In genomic region chr11:18731949-18732821, GRCh38 we compare ENCODE assay signal across 8 cellular contexts. TPM values are rescaled to one million over a fixed set of nuclear protein-coding genes. Genes with fewer than 3 reads are reported as not detected.
DNase-seq lines count a peak whose midpoint lies in the region; ATAC-seq and TF ChIP-seq lines count a peak whose summit lies in the region.

No MANE protein-coding gene starts in this region.

- no peaks in the 10 kb centered on the region for H3K36me3 Mint-ChIP-seq in activated naive CD4-positive, alpha-beta T cell treated with anti-CD3 and anti-CD28 coated beads, Interleukin-2, amount 50 U/mL, for 72 hours

- peak; percentile 51 for DNase-seq in NCI-H345 (lab: John Stamatoyannopoulos, UW)
- no peak for DNase-seq in NCI-H345 treated with DMSO at 0.1 percent for 48 hours (lab: John Stamatoyannopoulos, UW; ENCODE audit: unreplicated experiment)
- peak; percentile 38 for DNase-seq in SKM-1 (lab: John Stamatoyannopoulos, UW; ENCODE audit: unreplicated experiment)
- peak in 1 of 2 donors; percentile 74 for DNase-seq in activated naive CD4-positive, alpha-beta T cell treated with anti-CD3 and anti-CD28 coated beads, Interleukin-2, amount 50 U/mL, for 72 hours (ENCODE audit: low spot score in 2 of 2)
- DNase-seq in left cardiac atrium, result peak; percentile 43
- DNase-seq in retinal pigment epithelial cell (ENCODE audit: low read depth), result no peak

- no peak overlapping the region for H3K27ac Mint-ChIP-seq in activated naive CD4-positive, alpha-beta T cell treated with anti-CD3 and anti-CD28 coated beads, Interleukin-2, amount 50 U/mL, for 72 hours

- TF ChIP-seq CTCF in retinal pigment epithelial cell (conservative IDR thresholded peaks at IDR 0.05; ENCODE audit: low read depth, low read length), result peak; percentile 100

- no peaks in the 10 kb centered on the region for H3K9me3 Mint-ChIP-seq in activated naive CD4-positive, alpha-beta T cell treated with anti-CD3 and anti-CD28 coated beads, Interleukin-2, amount 50 U/mL, for 72 hours

- ATAC-seq in HG03175 (IDR thresholded peaks at IDR 0.05; ENCODE audit: unreplicated experiment) (peak; percentile 73), left cardiac atrium (peak; percentile 43 to 76), GM21360 (IDR thresholded peaks at IDR 0.05; ENCODE audit: unreplicated experiment) (no peak)
- peak; percentile 74 to 75 for ATAC-seq in activated naive CD4-positive, alpha-beta T cell treated with anti-CD3 and anti-CD28 coated beads, Interleukin-2, amount 50 U/mL, for 72 hours

- intact Hi-C loops in left cardiac atrium (cut with DNase I), result loop anchor here in 1 of 2 donors (10.0 kb wide), 2 partner anchors 187 to 617 kb away; no protein-coding TSS in a partner anchor

- no peak overlapping the region for H3K4me3 ChIP-seq in retinal pigment epithelial cell (ENCODE audit: low read length)

RNA-seq across cellular contexts. Expression of gene IGSF22, which starts 6.2 kb away (rescaled TPM):
- under 1 TPM; 0.19 to 0.36 TPM for total RNA-seq in activated naive CD4-positive, alpha-beta T cell treated with anti-CD3 and anti-CD28 coated beads, Interleukin-2, amount 50 U/mL, for 72 hours
- 1 to 10 TPM; 1.7 to 2.4 TPM for total RNA-seq in left cardiac atrium

RNA-seq across cellular contexts. Expression of gene TMEM86A, which starts 33.6 kb away (rescaled TPM):
- 1 to 10 TPM in 1 of 2 donors, under 1 TPM in 1; 0.16 to 1.5 TPM for total RNA-seq in activated naive CD4-positive, alpha-beta T cell treated with anti-CD3 and anti-CD28 coated beads, Interleukin-2, amount 50 U/mL, for 72 hours
- total RNA-seq in left cardiac atrium, result 1 to 10 TPM; 3.9 to 4.8 TPM

RNA-seq across cellular contexts. Expression of gene PTPN5, which starts 59.4 kb away (rescaled TPM):
- total RNA-seq in activated naive CD4-positive, alpha-beta T cell treated with anti-CD3 and anti-CD28 coated beads, Interleukin-2, amount 50 U/mL, for 72 hours, result not detected
- 1 to 10 TPM in 1 of 2 donors, under 1 TPM in 1; 0.41 to 2.3 TPM for total RNA-seq in left cardiac atrium

Comparison
In these comparisons a context has a peak if more than half of its experiments do, and no peak if none do; other contexts are left out.
1. DNase-seq: peak in NCI-H345 (single experiment), SKM-1 (single experiment) and left cardiac atrium (single experiment); none in NCI-H345 treated with DMSO at 0.1 percent for 48 hours (single experiment) and retinal pigment epithelial cell (single experiment).